Comparison of ENCODE assay signal across 12 cellular contexts in the genomic region with DNA sequence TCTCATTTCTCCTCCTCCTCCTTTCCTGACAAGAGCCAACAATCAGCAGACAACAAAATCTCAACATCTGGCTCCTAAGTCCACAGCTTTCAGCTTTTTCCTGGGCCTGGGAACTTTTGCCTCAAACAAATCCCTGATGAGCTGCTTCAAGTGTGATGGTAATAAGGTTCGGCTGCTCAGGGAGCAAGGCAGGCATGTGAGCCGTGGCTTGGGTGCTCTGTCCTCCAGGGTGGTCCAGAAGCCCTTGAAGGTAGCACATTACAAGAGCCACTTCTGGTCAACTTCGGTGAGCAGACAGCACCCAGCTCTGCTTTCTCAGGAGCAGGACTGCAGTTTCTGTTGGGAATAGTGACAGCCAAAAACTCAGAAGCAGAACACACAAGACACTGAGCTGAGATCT. TPM values are rescaled to one million over a fixed set of nuclear protein-coding genes. Genes with fewer than 3 reads are reported as not detected.
DNase-seq lines count a peak whose midpoint lies in the region; ATAC-seq and TF ChIP-seq lines count a peak whose summit lies in the region.
"Had no signal": no experiment of that assay in that cellular context is flagged by ENCODE, and none has a peak within 500 bp of the region (broad histone marks: within the 10 kb centered on the region; RNA-seq: fewer than 3 reads in every experiment).

No MANE protein-coding gene starts in this region.

- H3K79me2 ChIP-seq in H9 (ENCODE audit: insufficient read depth, low read length) = no peaks in the 10 kb centered on the region

- no peak overlapping the region for H2BK20ac ChIP-seq in H9 (ENCODE audit: low read depth, low read length, poor library complexity, severe bottlenecking)

- no peaks in the 10 kb centered on the region for H3K9me3 Mint-ChIP-seq in CD4-positive, CD25-positive, alpha-beta regulatory T cell
- no peaks in the 10 kb centered on the region for H3K9me3 Mint-ChIP-seq in H9
- no peaks in the 10 kb centered on the region for H3K9me3 Mint-ChIP-seq in nephron progenitor cell

- no peaks in the 10 kb centered on the region for H3K27me3 ChIP-seq in CD4-positive, CD25-positive, alpha-beta regulatory T cell (ENCODE audit: control insufficient read depth, insufficient read depth, low read length)
- H3K27me3 ChIP-seq in H9 (ENCODE audit: insufficient read depth, low read length) (no peaks in the 10 kb centered on the region), dorsolateral prefrontal cortex (no peaks in the 10 kb centered on the region), WERI-Rb-1 (ENCODE audit: insufficient read depth, low read depth, severe bottlenecking) (no peaks in the 10 kb centered on the region), thyroid gland (no peaks in the 10 kb centered on the region)
- H3K27me3 ChIP-seq: MG63 had no signal

- no peak overlapping the region for H3K14ac ChIP-seq in H9 (ENCODE audit: insufficient read depth, low read length)

- peaks cover 25% of the 10 kb centered on the region for H3K36me3 ChIP-seq in CD4-positive, CD25-positive, alpha-beta regulatory T cell (ENCODE audit: control insufficient read depth, insufficient read depth, low read length)
- H3K36me3 ChIP-seq in WERI-Rb-1 (no peaks in the 10 kb centered on the region), thyroid gland (no peaks in the 10 kb centered on the region)
- H3K36me3 ChIP-seq: MG63 had no signal

- H3K56ac ChIP-seq in H9 (ENCODE audit: insufficient read length, low read depth, low read length) = no peak overlapping the region

- no peak overlapping the region for H4K5ac ChIP-seq in H9 (ENCODE audit: insufficient read length, low read depth, low read length)

- peak overlapping the region; percentile 94 for H3K27ac ChIP-seq in CD4-positive, CD25-positive, alpha-beta regulatory T cell (ENCODE audit: insufficient read depth, low read length, poor library complexity, severe bottlenecking)
- H3K27ac ChIP-seq in H9 (ENCODE audit: insufficient read length, low read depth, low read length) (no peak overlapping the region), dorsolateral prefrontal cortex (peak overlapping the region in 50 of 59 donors; percentile 21 to 98 (median 90)), WERI-Rb-1 (no peak overlapping the region), thyroid gland (no peak overlapping the region)

- no peak overlapping the region for H3K4me2 ChIP-seq in H9 (ENCODE audit: insufficient read depth, insufficient read length, low read length)

- H3K9ac ChIP-seq in H9 (ENCODE audit: extremely low read depth, insufficient read length, low read length) = no peak overlapping the region

- H3T11ph ChIP-seq in H9 (ENCODE audit: low read length) = no peak overlapping the region

- peaks cover 86% of the 10 kb centered on the region for H3K4me1 ChIP-seq in CD4-positive, CD25-positive, alpha-beta regulatory T cell (ENCODE audit: control insufficient read depth, insufficient read depth, low read length, poor library complexity, severe bottlenecking)
- H3K4me1 ChIP-seq in H9 (ENCODE audit: insufficient read depth, low read length) (no peaks in the 10 kb centered on the region; the same call in 1 of the 2 replicates), thyroid gland (peaks cover 0 to 32% of the 10 kb centered on the region in 2 donors)

- H3K23ac ChIP-seq in H9 (ENCODE audit: insufficient read length, low read depth, low read length) = no peak overlapping the region

- no peak overlapping the region for H2AFZ ChIP-seq in H9 (ENCODE audit: low read length)

- H3K36me3 Mint-ChIP-seq in CD4-positive, CD25-positive, alpha-beta regulatory T cell = peaks cover 42% of the 10 kb centered on the region
- no peaks in the 10 kb centered on the region for H3K36me3 Mint-ChIP-seq in H9 (ENCODE audit: insufficient read depth in 1 of 3, low read depth in 3 of 3)
- H3K36me3 Mint-ChIP-seq in nephron progenitor cell (ENCODE audit: low read depth) = no peaks in the 10 kb centered on the region

- H4K8ac ChIP-seq in H9 (replicated peaks; ENCODE audit: insufficient read length, low read depth, low read length) = no peak overlapping the region

- H3K4ac ChIP-seq in H9 (ENCODE audit: low read depth, low read length) = no peak overlapping the region

- H3K9me3 ChIP-seq in CD4-positive, CD25-positive, alpha-beta regulatory T cell (ENCODE audit: control insufficient read depth in 2 of 2, low read length in 2 of 2) = no peaks in the 10 kb centered on the region
- no peaks in the 10 kb centered on the region for H3K9me3 ChIP-seq in H9 (ENCODE audit: control insufficient read depth, low read depth, low read length)
- H3K9me3 ChIP-seq in WERI-Rb-1 (ENCODE audit: severe bottlenecking) = no peaks in the 10 kb centered on the region
- no peaks in the 10 kb centered on the region for H3K9me3 ChIP-seq in thyroid gland
- H3K9me3 ChIP-seq: MG63 had no signal

- no peaks in the 10 kb centered on the region for H3K27me3 Mint-ChIP-seq in CD4-positive, CD25-positive, alpha-beta regulatory T cell
- H3K27me3 Mint-ChIP-seq in H9 (ENCODE audit: low read depth) = no peaks in the 10 kb centered on the region; the same call in 1 of the 2 replicates
- H3K27me3 Mint-ChIP-seq in nephron progenitor cell (ENCODE audit: low read depth, poor library complexity) = peaks cover 9% of the 10 kb centered on the region

- no peak overlapping the region for H3K4me3 ChIP-seq in CD4-positive, CD25-positive, alpha-beta regulatory T cell (ENCODE audit: low read depth, low read length)
- H3K4me3 ChIP-seq in dorsolateral prefrontal cortex (no peak overlapping the region), WERI-Rb-1 (ENCODE audit: low read depth, low read length) (no peak overlapping the region), thyroid gland (replicated peaks in 1 of 3) (no peak overlapping the region)
- H3K4me3 ChIP-seq: MG63 had no signal

- no CpG with 5 or more reads among the region's 3 CpGs for WGBS in H9 (ENCODE audit: extremely low coverage, insufficient read length, low lambda C conversion rate)
- 60 to 67% methylated on average over 3 of the region's 3 CpGs for WGBS in thyroid gland, 2 donors

- peaks cover 33 to 99% (median 86%) of the 10 kb centered on the region in 4 donors for H3K4me1 Mint-ChIP-seq in CD4-positive, CD25-positive, alpha-beta regulatory T cell
- peaks cover 28 to 31% of the 10 kb centered on the region in 2 experiments for H3K4me1 Mint-ChIP-seq in H9
- peaks cover 34% of the 10 kb centered on the region for H3K4me1 Mint-ChIP-seq in nephron progenitor cell

- H3K4me3 Mint-ChIP-seq in CD4-positive, CD25-positive, alpha-beta regulatory T cell = peak overlapping the region; percentile 47 to 73 (median 60)
- H3K4me3 Mint-ChIP-seq in H9 = no peak overlapping the region; a peak in 1 of 5 replicates
- no peak overlapping the region for H3K4me3 Mint-ChIP-seq in nephron progenitor cell
- H3K4me3 Mint-ChIP-seq: CD14-positive monocyte had no signal

- no peak overlapping the region for H2BK15ac ChIP-seq in H9 (ENCODE audit: low read depth, low read length)

- DNase-seq in CD4-positive, CD25-positive, alpha-beta regulatory T cell = no peak
- DNase-seq in H9 (no peak), dorsolateral prefrontal cortex (no peak), nephron progenitor cell (no peak), dermis blood vessel endothelial cell (no peak), WERI-Rb-1 (no peak), thyroid gland (no peak), NCI-H1105 treated with DMSO at 0.1 percent for 48 hours (lab: John Stamatoyannopoulos, UW) (no peak)
- DNase-seq: hypothalamus, MG63, midbrain had no signal

- H3K27ac Mint-ChIP-seq in CD4-positive, CD25-positive, alpha-beta regulatory T cell = peak overlapping the region; percentile 98 to 99 (median 99)
- H3K27ac Mint-ChIP-seq in H9 = peak overlapping the region in 2 of 3 experiments; percentile 1 to 59; a peak in 2 of 7 replicates
- peak overlapping the region; percentile 13 for H3K27ac Mint-ChIP-seq in nephron progenitor cell

- no peak overlapping the region for H2BK120ac ChIP-seq in H9 (ENCODE audit: low read depth, low read length, poor library complexity, severe bottlenecking)

- H2BK12ac ChIP-seq in H9 (ENCODE audit: insufficient read length, low read depth, low read length) = no peak overlapping the region

- no peak overlapping the region for H2AK5ac ChIP-seq in H9 (ENCODE audit: insufficient read length, low read length)

- H3K23me2 ChIP-seq in H9 (ENCODE audit: insufficient read length, low read depth, low read length, poor library complexity, severe bottlenecking) = no peaks in the 10 kb centered on the region

- H3K18ac ChIP-seq in H9 (ENCODE audit: insufficient read length, low read depth, low read length) = no peak overlapping the region

- no peaks in the 10 kb centered on the region for H3K79me1 ChIP-seq in H9 (ENCODE audit: insufficient read depth, low read depth, low read length, poor library complexity, severe bottlenecking)

- no peaks in the 10 kb centered on the region for H4K20me1 ChIP-seq in H9 (ENCODE audit: control insufficient read depth, insufficient read depth, insufficient read length)

- no peak for TF ChIP-seq POLR2A in thyroid gland (IDR thresholded peaks at IDR 0.05)

- H4K91ac ChIP-seq in H9 (ENCODE audit: insufficient read length, low read depth, low read length) = no peak overlapping the region

- no peak for TF ChIP-seq CTCF in H9 (conservative IDR thresholded peaks at IDR 0.05)
- no peak for TF ChIP-seq CTCF in dorsolateral prefrontal cortex (IDR thresholded peaks at IDR 0.05 in 54 of 56, conservative IDR thresholded peaks at IDR 0.05 in 2 of 56; ENCODE audit: low read depth in 1 of 56, partially characterized antibody in 56 of 56)
- TF ChIP-seq CTCF in nephron progenitor cell (IDR thresholded peaks at IDR 0.05) = no peak
- TF ChIP-seq CTCF in WERI-Rb-1 (IDR thresholded peaks at IDR 0.05; ENCODE audit: low read depth, low read length) = no peak
- no peak for TF ChIP-seq CTCF in thyroid gland (IDR thresholded peaks at IDR 0.05)

- no peak for ATAC-seq in CD4-positive, CD25-positive, alpha-beta regulatory T cell (ENCODE audit: low read depth in 2 of 2)

- no peak overlapping the region for H2BK5ac ChIP-seq in H9 (ENCODE audit: insufficient read length, low read length)

- intact Hi-C loops in dorsolateral prefrontal cortex (cut with DNase I) = no loop called here
- intact Hi-C loops in thyroid gland (cut with DNase I) = no loop called here

RNA-seq across cellular contexts. Expression of a gene that starts 46.2 kb away (rescaled TPM):
- 216 TPM for total RNA-seq in CD4-positive, CD25-positive, alpha-beta regulatory T cell
- polyA plus RNA-seq in CD4-positive, CD25-positive, alpha-beta regulatory T cell = 10 to 100 TPM; 38.5 to 60.2 (median 44.8) TPM
- total RNA-seq in H9 (2021) (3.8 and 4.0 TPM in 2 replicates), dorsolateral prefrontal cortex (100 to 1,000 TPM in 108 of 120 experiments, 10 to 100 TPM in 12; 68.5 to 431 (median 142) TPM), dermis blood vessel endothelial cell (36.9 TPM in 2 replicates), thyroid gland (10 to 100 TPM; 19.1 to 24.0 (median 22.2) TPM)

Comparison
In these comparisons a context has a peak if more than half of its experiments do, and no peak if none do; other contexts are left out.
1. H3K27ac ChIP-seq: peak in CD4-positive, CD25-positive, alpha-beta regulatory T cell (single experiment) and dorsolateral prefrontal cortex (50 of 59); none in H9 (single experiment), WERI-Rb-1 (single experiment) and thyroid gland (0 of 3).
2. H3K27ac Mint-ChIP-seq: peak in every context shown above with its lines; median percentile 99 in CD4-positive, CD25-positive, alpha-beta regulatory T cell; 30 in H9; 13 in nephron progenitor cell.
3. H3K4me3 Mint-ChIP-seq: peak in CD4-positive, CD25-positive, alpha-beta regulatory T cell (4 of 4); none in H9 (0 of 2) and nephron progenitor cell (single experiment).